Comparison of ENCODE assay signal across 8 cellular contexts in genomic region chr3:154323921-154324738, GRCh38. TPM values are rescaled to one million over a fixed set of nuclear protein-coding genes. Genes with fewer than 3 reads are reported as not detected.
DNase-seq lines count a peak whose midpoint lies in the region; ATAC-seq lines count a peak whose summit lies in the region.

TSS of gene DHX36 (minus strand) at chr3:154324487. CDS start at chr3:154324416, 71 bp downstream.

- no peaks in the 10 kb centered on the region for H3K27me3 Mint-ChIP-seq in activated CD4-positive, alpha-beta T cell treated with anti-CD3 and anti-CD28 coated beads, Interleukin-2, amount 10 ng/mL, durations not matched to agents 7 days and 5 days

- DNase-seq in NCI-H526 treated with DMSO at 0.1 percent for 48 hours (lab: John Stamatoyannopoulos, UW) (peak; percentile 91), dedifferentiated amniotic fluid mesenchymal stem cell (ENCODE audit: extremely low spot score) (peak; percentile 93), left lobe of liver (ENCODE audit: low spot score) (peak; percentile 87)
- peak; percentile 91 for DNase-seq in activated CD4-positive, alpha-beta T cell treated with anti-CD3 and anti-CD28 coated beads, Interleukin-2, amount 10 ng/mL, durations not matched to agents 7 days and 5 days
- peak; percentile 85 for DNase-seq in stimulated activated CD4-positive, alpha-beta T cell treated with anti-CD3 and anti-CD28 coated beads, Interleukin-2, amount 100 ng/mL, for 4 hours (ENCODE audit: low read depth)

- CTCF ChIA-PET in activated CD4-positive, alpha-beta T cell treated with anti-CD3 and anti-CD28 coated beads, Interleukin-2, amount 10 ng/mL, durations not matched to agents 7 days and 5 days (lab: Charles Lee) = no interaction called here

- peaks cover 24% of the 10 kb centered on the region for H3K4me1 ChIP-seq in BLaER1

- ATAC-seq in GM19328 (IDR thresholded peaks at IDR 0.05; ENCODE audit: unreplicated experiment) = peak; percentile 93
- peak; percentile 96 for ATAC-seq in HG03520 (IDR thresholded peaks at IDR 0.05; ENCODE audit: unreplicated experiment)
- peak; percentile 94 for ATAC-seq in left lobe of liver

- H3K36me3 Mint-ChIP-seq in activated CD4-positive, alpha-beta T cell treated with anti-CD3 and anti-CD28 coated beads, Interleukin-2, amount 10 ng/mL, durations not matched to agents 7 days and 5 days (ENCODE audit: low read depth) = peaks cover 14% of the 10 kb centered on the region

- H3K4me3 Mint-ChIP-seq in activated CD4-positive, alpha-beta T cell treated with anti-CD3 and anti-CD28 coated beads, Interleukin-2, amount 10 ng/mL, durations not matched to agents 7 days and 5 days = peak within 1 kb of the TSS; percentile 85

- peak within 1 kb of the TSS; percentile 76 for H3K4me2 ChIP-seq in BLaER1

- no peaks in the 10 kb centered on the region for H3K27me3 ChIP-seq in BLaER1

- peaks cover 31% of the 10 kb centered on the region for H3K4me1 Mint-ChIP-seq in activated CD4-positive, alpha-beta T cell treated with anti-CD3 and anti-CD28 coated beads, Interleukin-2, amount 10 ng/mL, durations not matched to agents 7 days and 5 days

- H3K9me3 ChIP-seq in BLaER1 = peaks cover 6% of the 10 kb centered on the region; the same call in 1 of the 2 replicates

- POLR2A ChIA-PET in activated CD4-positive, alpha-beta T cell treated with anti-CD3 and anti-CD28 coated beads, Interleukin-2, amount 10 ng/mL, durations not matched to agents 7 days and 5 days (lab: Charles Lee) = no interaction called here

- H3K9ac ChIP-seq in BLaER1 = peak within 1 kb of the TSS; percentile 91

- H3K27ac ChIP-seq in BLaER1 = peak within 1 kb of the TSS; percentile 94

- peaks cover 6% of the 10 kb centered on the region for H3K9me3 Mint-ChIP-seq in activated CD4-positive, alpha-beta T cell treated with anti-CD3 and anti-CD28 coated beads, Interleukin-2, amount 10 ng/mL, durations not matched to agents 7 days and 5 days

- peaks cover 33% of the 10 kb centered on the region for H3K36me3 ChIP-seq in BLaER1

- peaks cover 32% of the 10 kb centered on the region for H4K20me1 ChIP-seq in BLaER1

- peak within 1 kb of the TSS; percentile 96 for H3K27ac Mint-ChIP-seq in activated CD4-positive, alpha-beta T cell treated with anti-CD3 and anti-CD28 coated beads, Interleukin-2, amount 10 ng/mL, durations not matched to agents 7 days and 5 days

- peak within 1 kb of the TSS; percentile 80 for H3K4me3 ChIP-seq in BLaER1

RNA-seq across cellular contexts. Expression of gene DHX36, which starts in this region (rescaled TPM):
- total RNA-seq in activated CD4-positive, alpha-beta T cell treated with anti-CD3 and anti-CD28 coated beads, Interleukin-2, amount 10 ng/mL, durations not matched to agents 7 days and 5 days = 10 to 100 TPM; 64.4 to 72.0 TPM
- 17.6 TPM for total RNA-seq in left lobe of liver

Comparison
In these comparisons a context has a peak if more than half of its experiments do, and no peak if none do; other contexts are left out.
1. Peak in every context shown above with its lines: DNase-seq, ATAC-seq, H3K4me3 ChIP-seq and H3K27ac ChIP-seq.